In the genomic region with DNA sequence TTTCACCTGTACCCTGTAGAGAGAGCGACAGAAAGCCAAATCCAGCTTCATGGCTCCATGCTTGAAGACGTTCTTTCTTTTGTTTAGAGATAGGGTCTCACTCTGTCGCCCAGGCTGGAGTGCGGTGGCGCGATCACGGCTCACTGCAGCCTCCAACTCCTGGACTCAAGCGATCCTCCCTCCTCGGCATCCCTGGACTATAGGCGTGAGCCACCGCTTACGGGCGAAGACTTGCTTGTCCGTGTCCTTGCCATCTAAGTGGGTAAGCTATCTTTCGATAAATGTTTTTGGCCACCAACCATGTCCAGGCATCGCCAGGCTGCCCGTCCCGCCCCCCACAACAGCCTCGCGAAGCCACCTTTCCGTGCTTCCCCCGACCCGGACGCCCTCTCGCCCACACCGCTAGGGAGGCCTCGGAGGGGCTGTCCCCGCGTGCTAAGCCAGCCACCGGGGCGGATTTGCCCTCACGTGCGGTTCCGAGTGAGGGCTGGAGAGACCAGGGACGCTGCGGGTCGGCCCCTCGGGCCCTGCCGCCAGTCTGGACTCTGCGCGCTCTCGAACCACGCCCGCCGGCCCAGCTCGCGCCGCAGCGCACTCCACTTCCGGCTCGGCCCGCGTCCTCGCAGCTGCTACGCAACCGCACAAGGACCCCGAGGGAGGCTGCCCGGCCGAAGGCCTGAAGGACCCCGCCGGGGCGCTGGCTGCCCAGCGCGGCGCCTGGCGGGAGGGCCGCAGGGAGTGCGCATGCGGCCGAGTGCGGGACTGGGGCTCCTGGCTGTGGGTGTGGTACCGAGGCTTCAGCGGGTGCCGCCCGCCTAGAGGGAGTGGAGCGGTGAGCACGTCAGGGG, we compare ENCODE assay signal across 8 cellular contexts. TPM values are rescaled to one million over a fixed set of nuclear protein-coding genes. Genes with fewer than 3 reads are reported as not detected.
DNase-seq lines count a peak whose midpoint lies in the region; ATAC-seq and TF ChIP-seq lines count a peak whose summit lies in the region.
"Not testable (repeated sequence)": the region's sequence is repeated elsewhere in the genome, so short reads cannot be mapped to it uniquely, and the experiment has no call there.

A gene (minus strand): TSS at position 604 of the 848 bp plus-strand sequence. CDS start 1,342 bp downstream, outside the sequence.

- ATAC-seq in HG02571 (IDR thresholded peaks at IDR 0.05; ENCODE audit: unreplicated experiment) (peak; percentile 95), omental fat pad (ENCODE audit: low FRiP score) (peak; percentile 100)
- peak; percentile 90 to 93 for ATAC-seq in activated naive CD4-positive, alpha-beta T cell treated with anti-CD3 and anti-CD28 coated beads, Interleukin-2, amount 50 U/mL, for 72 hours

- DNase-seq in GM10248 (ENCODE audit: extremely low spot score) (peak; percentile 92), NAMALWA (ENCODE audit: low spot score) (peak; percentile 91), SKM-1 treated with dmso at 0.1 percent for 144 hours (lab: John Stamatoyannopoulos, UW; ENCODE audit: unreplicated experiment) (peak; percentile 83), glutamatergic neuron (peak; percentile 90), omental fat pad (ENCODE audit: low spot score) (peak; percentile 55), superior temporal gyrus (ENCODE audit: extremely low spot score) (peak; percentile 83)
- peak; percentile 92 to 96 for DNase-seq in activated naive CD4-positive, alpha-beta T cell treated with anti-CD3 and anti-CD28 coated beads, Interleukin-2, amount 50 U/mL, for 72 hours (ENCODE audit: low spot score in 2 of 2)

- peak within 1 kb of the TSS; percentile 93 for H3K4me3 Mint-ChIP-seq in glutamatergic neuron (ENCODE audit: unreplicated experiment)

- H3K4me1 Mint-ChIP-seq in glutamatergic neuron (ENCODE audit: low read depth, unreplicated experiment): not testable (repeated sequence)

- H3K27me3 Mint-ChIP-seq in glutamatergic neuron (ENCODE audit: unreplicated experiment): not testable (repeated sequence)

- not testable (repeated sequence) for TF ChIP-seq CTCF in GM10248 (IDR thresholded peaks at IDR 0.05; ENCODE audit: control extremely low read depth, extremely low read depth, low read depth, missing control alignments); glutamatergic neuron (IDR thresholded peaks at IDR 0.05; ENCODE audit: partially characterized antibody, unreplicated experiment); omental fat pad (IDR thresholded peaks at IDR 0.05)

- not testable (repeated sequence) for H3K9me3 Mint-ChIP-seq in activated naive CD4-positive, alpha-beta T cell treated with anti-CD3 and anti-CD28 coated beads, Interleukin-2, amount 50 U/mL, for 72 hours; glutamatergic neuron (ENCODE audit: unreplicated experiment)

- not testable (repeated sequence) for H3K36me3 Mint-ChIP-seq in activated naive CD4-positive, alpha-beta T cell treated with anti-CD3 and anti-CD28 coated beads, Interleukin-2, amount 50 U/mL, for 72 hours; glutamatergic neuron (ENCODE audit: unreplicated experiment)

- CTCF ChIA-PET in GM10248 (lab: Yijun Ruan, JAX): not testable (repeated sequence)

- H3K27ac Mint-ChIP-seq in activated naive CD4-positive, alpha-beta T cell treated with anti-CD3 and anti-CD28 coated beads, Interleukin-2, amount 50 U/mL, for 72 hours: peak within 1 kb of the TSS; percentile 72 to 86
- not testable (repeated sequence) for H3K27ac Mint-ChIP-seq in glutamatergic neuron (ENCODE audit: unreplicated experiment)

- POLR2A ChIA-PET in GM10248 (lab: Yijun Ruan, JAX): not testable (repeated sequence)

RNA-seq across cellular contexts. Expression of the gene that starts here (rescaled TPM):
- total RNA-seq in activated naive CD4-positive, alpha-beta T cell treated with anti-CD3 and anti-CD28 coated beads, Interleukin-2, amount 50 U/mL, for 72 hours: 10 to 100 TPM in 1 of 2 donors, 1 to 10 TPM in 1; 7.2 to 22.6 TPM
- total RNA-seq in glutamatergic neuron (ENCODE audit: unreplicated experiment) (19.2 TPM), omental fat pad (10 to 100 TPM; 13.3 to 18.8 (median 16.6) TPM)

Comparison
In these comparisons a context has a peak if more than half of its experiments do, and no peak if none do; other contexts are left out.
1. Peak in every context shown above with its lines: DNase-seq and ATAC-seq.